In the genomic region with DNA sequence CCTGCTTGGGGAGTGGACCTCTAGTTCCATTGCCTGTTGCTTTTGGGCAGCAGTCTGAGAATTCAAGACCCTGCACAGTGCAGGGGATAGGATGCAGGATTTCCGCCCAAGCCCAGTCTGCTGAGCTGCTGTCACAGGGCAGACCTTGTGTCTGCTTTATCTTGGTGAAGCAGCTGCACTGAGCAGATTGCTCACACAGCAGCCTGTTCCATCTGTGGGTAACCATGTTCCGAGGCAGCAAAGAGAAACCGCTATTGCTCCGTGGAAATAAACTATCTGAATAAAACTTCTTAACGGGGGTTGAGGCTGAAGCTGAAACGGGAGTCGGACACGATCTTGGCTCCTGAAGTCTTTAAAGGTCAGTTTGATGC, we compare ENCODE assay signal across 8 cellular contexts.
DNase-seq lines count a peak whose midpoint lies in the region; ATAC-seq and TF ChIP-seq lines count a peak whose summit lies in the region.

No MANE protein-coding gene starts in this region.

- peak overlapping the region; percentile 82 for H3K4me3 Mint-ChIP-seq in activated CD4-positive, alpha-beta T cell treated with anti-CD3 and anti-CD28 coated beads, Interleukin-2, amount 10 ng/mL, durations not matched to agents 24 days and 14 days
- H3K4me3 Mint-ChIP-seq in neural progenitor cell, result no peak overlapping the region

- peak overlapping the region; percentile 98 for H3K27ac Mint-ChIP-seq in activated CD4-positive, alpha-beta T cell treated with anti-CD3 and anti-CD28 coated beads, Interleukin-2, amount 10 ng/mL, durations not matched to agents 24 days and 14 days
- peak overlapping the region; percentile 51 for H3K27ac Mint-ChIP-seq in neural progenitor cell

- H3K9me3 ChIP-seq in endocrine pancreas (ENCODE audit: control insufficient read depth, low read length) (no peaks in the 10 kb centered on the region), neural progenitor cell (ENCODE audit: low read depth) (no peaks in the 10 kb centered on the region), transverse colon (no peaks in the 10 kb centered on the region)

- H3K27me3 ChIP-seq in endocrine pancreas (ENCODE audit: control insufficient read depth, insufficient read depth, low read length) (no peaks in the 10 kb centered on the region), neural progenitor cell (no peaks in the 10 kb centered on the region), transverse colon (no peaks in the 10 kb centered on the region)

- H3K4me1 Mint-ChIP-seq in activated CD4-positive, alpha-beta T cell treated with anti-CD3 and anti-CD28 coated beads, Interleukin-2, amount 10 ng/mL, durations not matched to agents 24 days and 14 days, result peaks cover 68% of the 10 kb centered on the region
- H3K4me1 Mint-ChIP-seq in neural progenitor cell, result peaks cover 62% of the 10 kb centered on the region

- peak; percentile 91 for DNase-seq in activated CD4-positive, alpha-beta T cell treated with anti-CD3 and anti-CD28 coated beads, Interleukin-2, amount 10 ng/mL, durations not matched to agents 24 days and 14 days
- DNase-seq in neural progenitor cell (ENCODE audit: low spot score) (no peak), transverse colon (peak; percentile 75), nucleus accumbens (lab: John Stamatoyannopoulos, UW) (no peak), NCI-H187 (lab: John Stamatoyannopoulos, UW) (no peak)

- H2AFZ ChIP-seq in neural progenitor cell (replicated peaks), result no peak overlapping the region

- no peaks in the 10 kb centered on the region for H3K36me3 ChIP-seq in endocrine pancreas (ENCODE audit: control insufficient read depth, insufficient read depth, low read length)
- H3K36me3 ChIP-seq in neural progenitor cell, result no peaks in the 10 kb centered on the region
- no peaks in the 10 kb centered on the region for H3K36me3 ChIP-seq in transverse colon

- peaks cover 44% of the 10 kb centered on the region for H3K36me3 Mint-ChIP-seq in activated CD4-positive, alpha-beta T cell treated with anti-CD3 and anti-CD28 coated beads, Interleukin-2, amount 10 ng/mL, durations not matched to agents 24 days and 14 days (ENCODE audit: low read depth)
- peaks cover 40% of the 10 kb centered on the region for H3K36me3 Mint-ChIP-seq in neural progenitor cell

- peak overlapping the region; percentile 92 for H3K4me3 ChIP-seq in endocrine pancreas (ENCODE audit: control insufficient read depth, insufficient read depth, low read length)
- H3K4me3 ChIP-seq in neural progenitor cell, result no peak overlapping the region
- peak overlapping the region; percentile 13 to 49 (median 22) for H3K4me3 ChIP-seq in transverse colon

- H3K4me1 ChIP-seq in endocrine pancreas (ENCODE audit: control insufficient read depth, insufficient read depth, low read length), result peaks cover 4% of the 10 kb centered on the region
- peaks cover 23% of the 10 kb centered on the region for H3K4me1 ChIP-seq in neural progenitor cell
- peaks cover 27 to 94% (median 65%) of the 10 kb centered on the region in 4 donors for H3K4me1 ChIP-seq in transverse colon

- 10 to 12% methylated on average over 4 to 8 of the region's 8 CpGs for WGBS in transverse colon (ENCODE audit: low coverage in 1 of 2), 2 donors

- H4K20me1 ChIP-seq in neural progenitor cell (ENCODE audit: low read depth), result peaks cover 54% of the 10 kb centered on the region

- H3K27ac ChIP-seq in neural progenitor cell (no peak overlapping the region), transverse colon (peak overlapping the region; percentile 86 to 93 (median 90))

- no peaks in the 10 kb centered on the region for H3F3A ChIP-seq in neural progenitor cell (ENCODE audit: low read depth)

- H3K4me2 ChIP-seq in neural progenitor cell, result no peak overlapping the region

- H3K79me2 ChIP-seq in neural progenitor cell (ENCODE audit: low read depth), result peaks cover 30% of the 10 kb centered on the region

- H3K9me3 Mint-ChIP-seq in activated CD4-positive, alpha-beta T cell treated with anti-CD3 and anti-CD28 coated beads, Interleukin-2, amount 10 ng/mL, durations not matched to agents 24 days and 14 days, result no peaks in the 10 kb centered on the region
- H3K9me3 Mint-ChIP-seq in neural progenitor cell, result no peaks in the 10 kb centered on the region

- intact Hi-C loops in activated CD4-positive, alpha-beta T cell treated with anti-CD3 and anti-CD28 coated beads, Interleukin-2, amount 10 ng/mL, durations not matched to agents 24 days and 14 days (cut with micrococcal nuclease), result loop anchor here (1.0 to 10.0 kb wide), 11 partner anchors 15 to 268 kb away; a partner anchor contains a TSS
- intact Hi-C loops in transverse colon (cut with DNase I; ENCODE audit: low total_unique reads), result no loop called here

- no peak for TF ChIP-seq EP300 in transverse colon (IDR thresholded peaks at IDR 0.05; ENCODE audit: low read depth)

- TF ChIP-seq CTCF in neural progenitor cell (IDR thresholded peaks at IDR 0.05) (no peak), transverse colon (IDR thresholded peaks at IDR 0.05) (no peak)

- ATAC-seq in GM18909 (IDR thresholded peaks at IDR 0.05; ENCODE audit: poor library complexity, unreplicated experiment) (peak; percentile 51), HG03196 (IDR thresholded peaks at IDR 0.05; ENCODE audit: unreplicated experiment) (peak; percentile 51)

- no peaks in the 10 kb centered on the region for H3K27me3 Mint-ChIP-seq in activated CD4-positive, alpha-beta T cell treated with anti-CD3 and anti-CD28 coated beads, Interleukin-2, amount 10 ng/mL, durations not matched to agents 24 days and 14 days
- no peaks in the 10 kb centered on the region for H3K27me3 Mint-ChIP-seq in neural progenitor cell (ENCODE audit: insufficient read depth, low read depth)

- in situ Hi-C loops in transverse colon (cut with MboI; ENCODE audit: low pct_ligation_motif_present in 1 of 4, low pct_unique_long_range_greater_than_20kb in 1 of 4, low sequenced_read_pairs in 3 of 4), result loop anchor here in 1 of 4 donors (25.0 kb wide), 1 partner anchor 95 kb away; no protein-coding TSS in a partner anchor

- peak overlapping the region; percentile 65 for H3K9ac ChIP-seq in endocrine pancreas (ENCODE audit: control insufficient read depth, insufficient read depth, low read length)
- H3K9ac ChIP-seq in neural progenitor cell, result no peak overlapping the region

- TF ChIP-seq POLR2A in transverse colon (IDR thresholded peaks at IDR 0.05), result peak; percentile 43

Comparison
In these comparisons a context has a peak if more than half of its experiments do, and no peak if none do; other contexts are left out.
1. DNase-seq: peak in activated CD4-positive, alpha-beta T cell treated with anti-CD3 and anti-CD28 coated beads, Interleukin-2, amount 10 ng/mL, durations not matched to agents 24 days and 14 days (single experiment) and transverse colon (single experiment); none in neural progenitor cell (single experiment), nucleus accumbens (0 of 56) and NCI-H187 (0 of 2).